Comparison of ENCODE assay signal across 8 cellular contexts in the genomic region with DNA sequence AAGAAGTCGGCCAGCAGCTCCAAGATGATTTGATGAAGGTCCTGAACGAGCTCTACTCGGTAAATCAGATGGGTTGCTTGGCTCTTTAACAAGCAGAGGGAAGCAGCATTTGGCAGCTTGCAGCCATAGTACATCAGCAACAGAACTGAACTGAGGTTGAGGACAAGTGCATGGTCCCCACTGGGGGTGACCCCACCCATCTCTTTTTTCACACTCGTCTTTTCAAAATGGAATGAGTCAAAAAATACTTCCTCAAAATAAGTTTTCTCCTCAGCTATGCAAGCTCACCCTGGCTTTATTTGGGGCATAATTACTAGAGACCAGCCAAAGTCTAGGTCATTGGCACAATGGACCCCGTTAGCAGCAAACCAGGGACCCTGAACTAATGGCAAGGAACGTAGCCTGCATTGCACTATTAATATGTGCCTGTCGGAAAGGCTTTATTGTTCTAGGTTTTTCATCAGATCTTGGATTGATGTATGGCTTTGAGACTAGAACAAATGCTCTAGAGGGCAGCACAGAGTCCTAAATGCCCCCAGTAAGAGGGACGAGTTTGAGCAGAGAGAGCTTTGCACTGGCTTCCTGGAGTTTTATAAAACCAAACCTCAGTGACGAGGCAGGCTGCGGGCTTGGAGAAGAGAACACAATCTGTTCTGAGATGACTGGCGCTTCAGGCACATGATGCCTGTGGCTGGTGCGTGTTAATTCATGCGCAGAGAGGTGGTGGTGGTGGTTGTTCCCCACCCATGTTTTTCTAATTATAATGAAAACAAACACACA.
DNase-seq lines count a peak whose midpoint lies in the region; ATAC-seq and TF ChIP-seq lines count a peak whose summit lies in the region.
"Not testable (repeated sequence)": the region's sequence is repeated elsewhere in the genome, so short reads cannot be mapped to it uniquely, and the experiment has no call there.

No MANE protein-coding gene starts in this region.

- ATAC-seq in GM18502 (IDR thresholded peaks at IDR 0.05; ENCODE audit: poor library complexity, unreplicated experiment) (peak; percentile 65), HG03175 (IDR thresholded peaks at IDR 0.05; ENCODE audit: unreplicated experiment) (peak; percentile 45), left ventricle myocardium superior (peak; percentile 54)

- H3K27ac Mint-ChIP-seq in activated T-helper 1 cell treated with anti-CD3 and anti-CD28 coated beads, Interleukin-12 subunit alpha, Interleukin-12 subunit beta, Interleukin-2, Interleukin-4 antibody, amounts not matched to agents 30 ng/mL and 10 ng/mL and 1 ng/mL, durations not matched to agents 14 hours and 24 hours and 36 hours; osteocyte (ENCODE audit: unreplicated experiment): not testable (repeated sequence)

- CTCF ChIA-PET in A673 (lab: Charles Lee) = not testable (repeated sequence)

- 0 out of 2 replicates have a peak, but pooled peaks have one; percentile 23 for TF ChIP-seq CTCF in A673 (conservative IDR thresholded peaks at IDR 0.05; ENCODE audit: low read depth, low read length)
- peak in 1 of 56 donors; percentile 17 for TF ChIP-seq CTCF in dorsolateral prefrontal cortex (IDR thresholded peaks at IDR 0.05 in 54 of 56, conservative IDR thresholded peaks at IDR 0.05 in 2 of 56; ENCODE audit: low read depth in 1 of 56, partially characterized antibody in 56 of 56)
- peak; percentile 20 for TF ChIP-seq CTCF in osteocyte (IDR thresholded peaks at IDR 0.05)

- not testable (repeated sequence) for H3K4me1 Mint-ChIP-seq in activated T-helper 1 cell treated with anti-CD3 and anti-CD28 coated beads, Interleukin-12 subunit alpha, Interleukin-12 subunit beta, Interleukin-2, Interleukin-4 antibody, amounts not matched to agents 30 ng/mL and 10 ng/mL and 1 ng/mL, durations not matched to agents 14 hours and 24 hours and 36 hours (ENCODE audit: low read depth); osteocyte (ENCODE audit: unreplicated experiment)

- H3K9me3 ChIP-seq in A673 (ENCODE audit: low read depth, low read length, poor library complexity, severe bottlenecking) = not testable (repeated sequence)

- H3K36me3 ChIP-seq in A673 (ENCODE audit: insufficient read depth, low read length, poor library complexity, severe bottlenecking) = not testable (repeated sequence)

- H3K4me1 ChIP-seq in A673 (ENCODE audit: insufficient read depth, low read length, poor library complexity, severe bottlenecking) = not testable (repeated sequence)

- H3K9me3 Mint-ChIP-seq in activated T-helper 1 cell treated with anti-CD3 and anti-CD28 coated beads, Interleukin-12 subunit alpha, Interleukin-12 subunit beta, Interleukin-2, Interleukin-4 antibody, amounts not matched to agents 30 ng/mL and 10 ng/mL and 1 ng/mL, durations not matched to agents 14 hours and 24 hours and 36 hours; osteocyte (ENCODE audit: unreplicated experiment): not testable (repeated sequence)

- not testable (repeated sequence) for H3K27me3 Mint-ChIP-seq in activated T-helper 1 cell treated with anti-CD3 and anti-CD28 coated beads, Interleukin-12 subunit alpha, Interleukin-12 subunit beta, Interleukin-2, Interleukin-4 antibody, amounts not matched to agents 30 ng/mL and 10 ng/mL and 1 ng/mL, durations not matched to agents 14 hours and 24 hours and 36 hours (ENCODE audit: insufficient read depth); osteocyte (ENCODE audit: unreplicated experiment)

- not testable (repeated sequence) for H3K27me3 ChIP-seq in A673 (replicated peaks; ENCODE audit: insufficient read depth, low read depth, low read length, poor library complexity); dorsolateral prefrontal cortex

- DNase-seq in A673 (ENCODE audit: low spot score) = peak; percentile 23
- peak; percentile 39 for DNase-seq in SW480 (ENCODE audit: low spot score)
- DNase-seq in activated T-helper 1 cell treated with anti-CD3 and anti-CD28 coated beads, Interleukin-12 subunit alpha, Interleukin-12 subunit beta, Interleukin-2, Interleukin-4 antibody, amounts not matched to agents 30 ng/mL and 10 ng/mL and 1 ng/mL, durations not matched to agents 14 hours and 24 hours and 36 hours (ENCODE audit: low spot score) = peak; percentile 74
- peak in 6 of 10 donors; percentile 2 to 38 (median 28) for DNase-seq in dorsolateral prefrontal cortex
- not testable (repeated sequence) for DNase-seq in left ventricle myocardium superior; osteocyte (ENCODE audit: extremely low spot score, unreplicated experiment)

- POLR2A ChIA-PET in A673 (lab: Charles Lee; ENCODE audit: low non-redundant PET) = not testable (repeated sequence)

- H3K27ac ChIP-seq in A673 (ENCODE audit: low read depth, low read length, poor library complexity, severe bottlenecking); dorsolateral prefrontal cortex: not testable (repeated sequence)

- not testable (repeated sequence) for H3K4me3 ChIP-seq in A673 (ENCODE audit: low read depth, low read length, poor library complexity, severe bottlenecking); dorsolateral prefrontal cortex

- not testable (repeated sequence) for H3K36me3 Mint-ChIP-seq in activated T-helper 1 cell treated with anti-CD3 and anti-CD28 coated beads, Interleukin-12 subunit alpha, Interleukin-12 subunit beta, Interleukin-2, Interleukin-4 antibody, amounts not matched to agents 30 ng/mL and 10 ng/mL and 1 ng/mL, durations not matched to agents 14 hours and 24 hours and 36 hours (ENCODE audit: low read depth); osteocyte (ENCODE audit: unreplicated experiment)

- intact Hi-C loops in A673 (cut with micrococcal nuclease; ENCODE audit: unreplicated experiment); activated T-helper 1 cell treated with anti-CD3 and anti-CD28 coated beads, Interleukin-12 subunit alpha, Interleukin-12 subunit beta, Interleukin-2, Interleukin-4 antibody, amounts not matched to agents 30 ng/mL and 10 ng/mL and 1 ng/mL, durations not matched to agents 14 hours and 24 hours and 36 hours (cut with micrococcal nuclease); dorsolateral prefrontal cortex (cut with DNase I); left ventricle myocardium superior (cut with micrococcal nuclease): not testable (repeated sequence)

- BruUV-seq in A673 (replicated peaks; lab: Mats Ljungman, UMichigan) = not testable (repeated sequence)

- not testable (repeated sequence) for H3K4me3 Mint-ChIP-seq in activated T-helper 1 cell treated with anti-CD3 and anti-CD28 coated beads, Interleukin-12 subunit alpha, Interleukin-12 subunit beta, Interleukin-2, Interleukin-4 antibody, amounts not matched to agents 30 ng/mL and 10 ng/mL and 1 ng/mL, durations not matched to agents 14 hours and 24 hours and 36 hours; osteocyte (ENCODE audit: unreplicated experiment)
